ENCODE assay signal across 24 cellular contexts in the genomic region with DNA sequence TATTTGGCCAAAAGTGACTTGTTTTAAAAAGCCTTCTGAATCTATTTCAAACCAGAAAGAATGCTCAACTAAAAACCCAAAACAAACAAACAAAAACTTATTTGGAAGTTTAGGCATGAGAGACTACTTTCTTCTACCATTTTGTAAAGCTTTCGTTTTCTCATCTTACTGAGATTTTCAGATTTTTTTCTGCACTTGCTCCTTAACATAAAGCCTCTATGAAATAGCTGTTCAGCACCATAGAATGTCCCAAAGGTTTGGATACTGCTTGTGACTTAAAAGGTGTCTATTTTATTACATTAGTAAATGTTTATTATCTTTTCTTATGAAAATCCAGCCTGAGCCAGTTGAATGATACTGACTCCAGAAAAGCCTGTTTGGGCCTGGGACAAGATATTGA.
DNase-seq lines count a peak whose midpoint lies in the region; ATAC-seq and TF ChIP-seq lines count a peak whose summit lies in the region.
"Had no signal": no experiment of that assay in that cellular context is flagged by ENCODE, and none has a peak within 500 bp of the region (broad histone marks: within the 10 kb centered on the region; RNA-seq: fewer than 3 reads in every experiment).

No MANE protein-coding gene starts in this region.

- no peak for DNase-seq in GM23248
- DNase-seq in mesothelial cell of epicardium (ENCODE audit: low spot score in 2 of 2, unreplicated experiment in 2 of 2): no peak
- DNase-seq in prostate gland (ENCODE audit: low spot score): no peak
- no peak for DNase-seq in NCI-H187 treated with DMSO at 0.1 percent for 48 hours (lab: John Stamatoyannopoulos, UW)
- no peak for DNase-seq in Ammon's horn (ENCODE audit: low spot score)
- DNase-seq in CD14-positive monocyte (ENCODE audit: low spot score): no peak
- DNase-seq: activated CD4-positive, alpha-beta T cell treated with anti-CD3 and anti-CD28 coated beads, Interleukin-2, amount 50 U/mL, for 4 hours; activated naive CD4-positive, alpha-beta T cell treated with anti-CD3 and anti-CD28 coated beads, Interleukin-2, amount 10 ng/mL, durations not matched to agents 7 days and 5 days; Caco-2; glutamatergic neuron; immature natural killer cell; lower lobe of right lung; NCI-H1436 treated with DMSO at 0.1 percent for 48 hours; NK-92 treated with Interleukin-12 subunit alpha and Interleukin-12 subunit beta, amount 100 ng/mL, for 24 hours; right cardiac atrium; RPMI8226; stimulated activated naive B cell treated with anti-CD40 and anti-IgM and Interleukin-4, amounts not matched to agents 10 μg/mL and 1 μg/mL and 100 μg/mL, for 72 hours; SW 1271; upper lobe of right lung had no signal

- no peak overlapping the region for H3K27ac Mint-ChIP-seq in mesothelial cell of epicardium
- no peak overlapping the region for H3K27ac Mint-ChIP-seq in CD14-positive monocyte
- H3K27ac Mint-ChIP-seq: immature natural killer cell had no signal

- H3K27me3 ChIP-seq in GM23248 (replicated peaks; ENCODE audit: insufficient read depth) (no peaks in the 10 kb centered on the region), ectodermal cell (ENCODE audit: control insufficient read depth, insufficient read depth, low read length, poor library complexity, severe bottlenecking) (peaks cover 11% of the 10 kb centered on the region), prostate gland (replicated peaks; ENCODE audit: insufficient read depth) (no peaks in the 10 kb centered on the region)
- H3K27me3 ChIP-seq: upper lobe of right lung had no signal

- H3K27me3 Mint-ChIP-seq in mesothelial cell of epicardium (ENCODE audit: low read depth): no peaks in the 10 kb centered on the region
- peaks cover 10 to 24% (median 14%) of the 10 kb centered on the region in 3 donors for H3K27me3 Mint-ChIP-seq in CD14-positive monocyte (ENCODE audit: low read depth in 3 of 3)
- H3K27me3 Mint-ChIP-seq: stimulated activated naive B cell treated with anti-CD40 and anti-IgM and Interleukin-4, amounts not matched to agents 10 μg/mL and 1 μg/mL and 100 μg/mL, for 72 hours had no signal

- 93 to 96% methylated on average over 1 of the region's 1 CpG for WGBS in GM23248 (ENCODE audit: low coverage in 1 of 2, low lambda C conversion rate in 2 of 2, missing lambda C conversion rate in 2 of 2), 2 experiments
- WGBS in ectodermal cell, 2 experiments: 95 to 100% methylated on average over 1 of the region's 1 CpG
- 85% methylated on average over 1 of the region's 1 CpG for WGBS in prostate gland

- TF ChIP-seq CTCF in mesothelial cell of epicardium (IDR thresholded peaks at IDR 0.05; ENCODE audit: unreplicated experiment) (no peak), prostate gland (IDR thresholded peaks at IDR 0.05) (no peak), CD14-positive monocyte (IDR thresholded peaks at IDR 0.05) (no peak)

- no peak for TF ChIP-seq POLR2A in prostate gland (IDR thresholded peaks at IDR 0.05)

- H4K20me1 ChIP-seq in GM23248 (ENCODE audit: insufficient read depth): no peaks in the 10 kb centered on the region

- H3K9me2 ChIP-seq in GM23248 (ENCODE audit: insufficient read depth): no peaks in the 10 kb centered on the region

- intact Hi-C loops in prostate gland (cut with DNase I): loop anchor here (5.0 kb wide), 2 partner anchors 217 to 292 kb away; partner anchors contain the start of gene ZSWIM6
- intact Hi-C loops in CD14-positive monocyte (cut with micrococcal nuclease): no loop called here

- peak overlapping the region; percentile 80 for H2AFZ ChIP-seq in GM23248

- H3K4me1 Mint-ChIP-seq in mesothelial cell of epicardium (peaks cover 16% of the 10 kb centered on the region), CD14-positive monocyte (peaks cover 25% of the 10 kb centered on the region)

- H3F3A ChIP-seq in GM23248 (ENCODE audit: insufficient read depth): no peaks in the 10 kb centered on the region

- no peak overlapping the region for H3K27ac ChIP-seq in GM23248
- H3K27ac ChIP-seq in ectodermal cell (ENCODE audit: insufficient read depth, low read depth, low read length, poor library complexity, severe bottlenecking): no peak overlapping the region
- peak overlapping the region; percentile 53 to 67 for H3K27ac ChIP-seq in prostate gland
- H3K27ac ChIP-seq: coronary artery, lower lobe of right lung, neutrophil had no signal

- H3K4me3 Mint-ChIP-seq in mesothelial cell of epicardium (peak overlapping the region; percentile 75), CD14-positive monocyte (no peak overlapping the region)
- H3K4me3 Mint-ChIP-seq: activated naive CD4-positive, alpha-beta T cell treated with anti-CD3 and anti-CD28 coated beads, Interleukin-2, amount 10 ng/mL, durations not matched to agents 7 days and 5 days had no signal

- H3K9me3 ChIP-seq in GM23248 (ENCODE audit: low read depth) (no peaks in the 10 kb centered on the region), ectodermal cell (ENCODE audit: control insufficient read depth, low read length) (no peaks in the 10 kb centered on the region), prostate gland (no peaks in the 10 kb centered on the region)
- H3K9me3 ChIP-seq: Caco-2, HAP-1, lower lobe of right lung, neutrophil, upper lobe of right lung had no signal

- H3K9me3 Mint-ChIP-seq in mesothelial cell of epicardium (peaks cover 11% of the 10 kb centered on the region), CD14-positive monocyte (peaks cover 0 to 1% (median 0%) of the 10 kb centered on the region in 7 donors)
- H3K9me3 Mint-ChIP-seq: activated naive CD4-positive, alpha-beta T cell treated with anti-CD3 and anti-CD28 coated beads, Interleukin-2, amount 10 ng/mL, durations not matched to agents 7 days and 5 days had no signal

- H3K4me2 ChIP-seq in GM23248 (ENCODE audit: unreplicated experiment): no peak overlapping the region

- H3K4me1 ChIP-seq in GM23248 (ENCODE audit: insufficient read depth) (peaks cover 4% of the 10 kb centered on the region; the same call in 1 of the 2 replicates), ectodermal cell (ENCODE audit: control insufficient read depth, insufficient read depth, low read length) (peaks cover 9% of the 10 kb centered on the region), prostate gland (replicated peaks) (peaks cover 16% of the 10 kb centered on the region)
- H3K4me1 ChIP-seq: Caco-2, lower lobe of right lung, upper lobe of right lung had no signal

- H3K36me3 Mint-ChIP-seq in mesothelial cell of epicardium: no peaks in the 10 kb centered on the region
- no peaks in the 10 kb centered on the region for H3K36me3 Mint-ChIP-seq in CD14-positive monocyte
- H3K36me3 Mint-ChIP-seq: activated naive CD4-positive, alpha-beta T cell treated with anti-CD3 and anti-CD28 coated beads, Interleukin-2, amount 10 ng/mL, durations not matched to agents 7 days and 5 days; immature natural killer cell; stimulated activated naive B cell treated with anti-CD40 and anti-IgM and Interleukin-4, amounts not matched to agents 10 μg/mL and 1 μg/mL and 100 μg/mL, for 72 hours had no signal

- H3K9ac ChIP-seq in GM23248: no peak overlapping the region

- in situ Hi-C loops in GM23248 (cut with MboI): no loop called here

- no peak overlapping the region for H3K4me3 ChIP-seq in GM23248
- H3K4me3 ChIP-seq in ectodermal cell (ENCODE audit: insufficient read depth, low read depth, low read length): peak overlapping the region; percentile 49
- no peak overlapping the region for H3K4me3 ChIP-seq in prostate gland

- no peak for ATAC-seq in HG02571 (IDR thresholded peaks at IDR 0.05; ENCODE audit: unreplicated experiment)
- ATAC-seq: lower lobe of right lung; right cardiac atrium; stimulated activated naive B cell treated with anti-CD40 and anti-IgM and Interleukin-4, amounts not matched to agents 10 μg/mL and 1 μg/mL and 100 μg/mL, for 72 hours; upper lobe of right lung had no signal

- H3K79me2 ChIP-seq in GM23248 (ENCODE audit: insufficient read depth): no peaks in the 10 kb centered on the region

- no peaks in the 10 kb centered on the region for H3K36me3 ChIP-seq in GM23248 (ENCODE audit: low read depth)
- no peaks in the 10 kb centered on the region for H3K36me3 ChIP-seq in ectodermal cell (ENCODE audit: control insufficient read depth, insufficient read depth, low read length)
- H3K36me3 ChIP-seq in prostate gland: no peaks in the 10 kb centered on the region
- H3K36me3 ChIP-seq: HAP-1, lower lobe of right lung, neutrophil, upper lobe of right lung had no signal

Comparison
In these comparisons a context has a peak if more than half of its experiments do, and no peak if none do; other contexts are left out.
1. H3K27ac ChIP-seq: peak in prostate gland (2 of 2); none in GM23248 (single experiment) and ectodermal cell (single experiment).